Comparison of ENCODE assay signal across 21 cellular contexts in genomic region chr10:5595095-5595494, GRCh38.
A peak's percentile ranks its signal among the peaks of the same experiment; 100 is the strongest.
DNase-seq lines count a peak whose midpoint lies in the region; ATAC-seq and TF ChIP-seq lines count a peak whose summit lies in the region.
"Had no signal": no experiment of that assay in that cellular context is flagged by ENCODE, and none has a peak within 500 bp of the region (broad histone marks: within the 10 kb centered on the region; RNA-seq: fewer than 3 reads in every experiment).

No MANE protein-coding gene starts in this region.

- H3K27me3 ChIP-seq in RWPE2 (ENCODE audit: insufficient read depth, poor library complexity, severe bottlenecking) (no peaks in the 10 kb centered on the region), foreskin keratinocyte (no peaks in the 10 kb centered on the region)
- H3K27me3 ChIP-seq: body of pancreas, testis had no signal

- ATAC-seq in RWPE2 (ENCODE audit: low read depth): no peak
- ATAC-seq in foreskin keratinocyte: no peak
- ATAC-seq in sciatic nerve: peak; percentile 7
- ATAC-seq: body of pancreas had no signal

- TF ChIP-seq CTCF in RWPE2 (IDR thresholded peaks at IDR 0.05; ENCODE audit: poor library complexity, severe bottlenecking): no peak
- no peak for TF ChIP-seq CTCF in foreskin keratinocyte (conservative IDR thresholded peaks at IDR 0.05)

- H3K4me1 ChIP-seq in RWPE2 (ENCODE audit: insufficient read depth, poor library complexity, severe bottlenecking): peaks cover 30% of the 10 kb centered on the region
- peaks cover 32% of the 10 kb centered on the region for H3K4me1 ChIP-seq in foreskin keratinocyte
- H3K4me1 ChIP-seq: body of pancreas, testis had no signal

- no peaks in the 10 kb centered on the region for H3K9me3 ChIP-seq in RWPE2 (ENCODE audit: severe bottlenecking)
- H3K9me3 ChIP-seq: body of pancreas, neutrophil, testis had no signal

- intact Hi-C loops in sciatic nerve (cut with DNase I): no loop called here

- peak; percentile 40 for DNase-seq in ELR (ENCODE audit: low read depth)
- no peak for DNase-seq in RWPE2 (ENCODE audit: low spot score)
- no peak for DNase-seq in foreskin keratinocyte
- DNase-seq in sciatic nerve (ENCODE audit: low spot score): no peak
- no peak for DNase-seq in HCEC 1CT
- no peak for DNase-seq in germinal center (ENCODE audit: low spot score)
- DNase-seq in SW 1271 (lab: John Stamatoyannopoulos, UW): no peak
- DNase-seq: activated CD4-positive, CD25-positive, alpha-beta regulatory T cell; activated CD8-positive, alpha-beta memory T cell treated with anti-CD3 and anti-CD28 coated beads for 24 hours; activated T-cell treated with anti-CD3 and anti-CD28 coated beads, Interleukin-2, amount 50 U/mL, for 48 hours; body of pancreas; cortex of kidney; DND-41; foreskin melanocyte; KG1; midbrain; NCI-H2107; NCI-H524; SHP77 treated with DMSO at 0.1 percent for 48 hours; testis had no signal

- no peaks in the 10 kb centered on the region for H3K36me3 ChIP-seq in RWPE2 (ENCODE audit: low read depth)
- H3K36me3 ChIP-seq: neutrophil had no signal

- H3K27ac ChIP-seq in RWPE2 (ENCODE audit: poor library complexity, severe bottlenecking): peak overlapping the region; percentile 98
- peak overlapping the region; percentile 71 for H3K27ac ChIP-seq in foreskin keratinocyte
- H3K27ac ChIP-seq: body of pancreas, neutrophil, testis had no signal

- no peak overlapping the region for H3K4me3 ChIP-seq in RWPE2 (ENCODE audit: severe bottlenecking)
- H3K4me3 ChIP-seq: body of pancreas, testis had no signal
